1 cellular context compared by ENCODE assay signal in the genomic region with DNA sequence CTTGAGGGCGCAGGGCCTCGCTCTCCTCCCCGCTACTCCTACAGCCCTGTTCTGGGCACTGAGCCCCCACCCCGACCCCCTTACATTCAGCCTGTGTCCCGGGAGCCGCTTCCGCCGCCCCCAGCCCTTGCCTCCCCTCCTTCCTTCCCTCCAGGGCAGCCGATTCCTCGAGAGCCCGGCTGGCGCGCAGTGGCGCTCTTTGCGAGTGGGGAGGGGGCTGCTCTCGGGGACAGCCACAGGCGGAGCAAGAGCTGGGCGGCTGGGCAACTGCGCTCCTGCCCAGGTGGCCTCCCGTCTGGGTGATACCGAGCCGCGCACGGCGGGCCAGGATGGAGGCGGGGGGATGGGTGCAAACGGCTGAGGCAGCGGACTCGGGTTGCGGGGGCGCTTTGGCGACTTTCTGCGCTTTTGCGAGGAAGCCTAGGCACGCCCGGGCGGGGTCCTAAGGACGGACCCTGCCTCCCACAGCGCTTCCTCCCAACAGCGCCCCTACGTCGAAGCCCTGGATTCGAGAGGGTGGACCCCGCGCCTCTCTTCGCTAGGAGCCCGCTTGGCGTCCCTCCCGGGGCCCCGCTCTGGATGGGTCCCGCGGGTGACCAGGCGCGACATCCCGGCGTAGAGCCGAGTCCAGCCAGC.
A peak's percentile ranks its signal among the peaks of the same experiment; 100 is the strongest.
TF ChIP-seq lines count a peak whose summit lies in the region.

No MANE protein-coding gene starts in this region.

TF ChIP-seq in HEK293, 187 proteins besides CTCF, POLR2A, EP300 and RAD21 (continued from another document and continues in another):
- TF ChIP-seq, protein P1, sequence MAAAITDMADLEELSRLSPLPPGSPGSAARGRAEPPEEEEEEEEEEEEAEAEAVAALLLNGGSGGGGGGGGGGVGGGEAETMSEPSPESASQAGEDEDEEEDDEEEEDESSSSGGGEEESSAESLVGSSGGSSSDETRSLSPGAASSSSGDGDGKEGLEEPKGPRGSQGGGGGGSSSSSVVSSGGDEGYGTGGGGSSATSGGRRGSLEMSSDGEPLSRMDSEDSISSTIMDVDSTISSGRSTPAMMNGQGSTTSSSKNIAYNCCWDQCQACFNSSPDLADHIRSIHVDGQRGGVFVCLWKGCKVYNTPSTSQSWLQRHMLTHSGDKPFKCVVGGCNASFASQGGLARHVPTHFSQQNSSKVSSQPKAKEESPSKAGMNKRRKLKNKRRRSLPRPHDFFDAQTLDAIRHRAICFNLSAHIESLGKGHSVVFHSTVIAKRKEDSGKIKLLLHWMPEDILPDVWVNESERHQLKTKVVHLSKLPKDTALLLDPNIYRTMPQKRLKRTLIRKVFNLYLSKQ (tag by site-specific recombination; IDR thresholded peaks at IDR 0.05; ENCODE audit: borderline replicate concordance) = no peak
- TF ChIP-seq IKZF3 (tag by site-specific recombination; IDR thresholded peaks at IDR 0.05) (no peak), SP7 (tag by site-specific recombination; IDR thresholded peaks at IDR 0.05) (no peak), MZF1 (tag by site-specific recombination; IDR thresholded peaks at IDR 0.05; ENCODE audit: borderline replicate concordance) (no peak), ZBTB21 (tag by site-specific recombination; IDR thresholded peaks at IDR 0.05) (no peak), ZNF157 (tag by site-specific recombination; IDR thresholded peaks at IDR 0.05) (no peak), BCL6B (tag by site-specific recombination; IDR thresholded peaks at IDR 0.05) (peak; percentile 94), GLIS2 (tag by site-specific recombination; IDR thresholded peaks at IDR 0.05) (peak; percentile 63; the same call in 1 of the 2 replicates), ZNF518A (tag by site-specific recombination; conservative IDR thresholded peaks at IDR 0.05; ENCODE audit: low read depth) (no peak), KLF8 (tag by site-specific recombination; IDR thresholded peaks at IDR 0.05) (peak; percentile 51; the same call in 1 of the 2 replicates), ZNF777 (tag by site-specific recombination; IDR thresholded peaks at IDR 0.05; ENCODE audit: borderline replicate concordance) (0 out of 2 replicates have a peak, but pooled peaks have one; percentile 15), ZEB2 (tag by site-specific recombination; IDR thresholded peaks at IDR 0.05) (peak; percentile 35; the same call in 1 of the 2 replicates), ZNF48 (tag by site-specific recombination; IDR thresholded peaks at IDR 0.05) (no peak), ZXDB (tag by site-specific recombination; IDR thresholded peaks at IDR 0.05) (peak; percentile 80), EGR2 (tag by site-specific recombination; IDR thresholded peaks at IDR 0.05; ENCODE audit: low read depth) (peak; percentile 46), KLF1 (tag by site-specific recombination; IDR thresholded peaks at IDR 0.05) (peak; percentile 78), ZNF555 (tag by site-specific recombination; conservative IDR thresholded peaks at IDR 0.05) (no peak), ZNF132 (tag by site-specific recombination; IDR thresholded peaks at IDR 0.05; ENCODE audit: borderline replicate concordance) (no peak), GLI2 (tag by site-specific recombination; IDR thresholded peaks at IDR 0.05; ENCODE audit: borderline replicate concordance, low read depth) (no peak), ZNF10 (tag by site-specific recombination; IDR thresholded peaks at IDR 0.05) (no peak), ZNF514 (tag by site-specific recombination; IDR thresholded peaks at IDR 0.05) (no peak), ZNF585B (tag by site-specific recombination; IDR thresholded peaks at IDR 0.05) (no peak), TRIM28 (IDR thresholded peaks at IDR 0.05; ENCODE audit: borderline replicate concordance, low read length) (no peak), TCF7L2 (IDR thresholded peaks at IDR 0.05; ENCODE audit: borderline replicate concordance, low read depth, low read length) (no peak), ZBTB8A (tag by site-specific recombination; IDR thresholded peaks at IDR 0.05) (peak; percentile 85; the same call in 1 of the 2 replicates), ZNF341 (tag by site-specific recombination; IDR thresholded peaks at IDR 0.05; ENCODE audit: low read depth) (peak; percentile 96), ZNF223 (tag by site-specific recombination; IDR thresholded peaks at IDR 0.05) (no peak), BCL11A (tag by site-specific recombination; IDR thresholded peaks at IDR 0.05; ENCODE audit: low read depth) (no peak), ZNF121 (tag by site-specific recombination; IDR thresholded peaks at IDR 0.05) (no peak), ZNF175 (tag by site-specific recombination; IDR thresholded peaks at IDR 0.05) (no peak), ZNF398 (tag by site-specific recombination; IDR thresholded peaks at IDR 0.05) (peak; percentile 42)
- TF ChIP-seq, protein P2, sequence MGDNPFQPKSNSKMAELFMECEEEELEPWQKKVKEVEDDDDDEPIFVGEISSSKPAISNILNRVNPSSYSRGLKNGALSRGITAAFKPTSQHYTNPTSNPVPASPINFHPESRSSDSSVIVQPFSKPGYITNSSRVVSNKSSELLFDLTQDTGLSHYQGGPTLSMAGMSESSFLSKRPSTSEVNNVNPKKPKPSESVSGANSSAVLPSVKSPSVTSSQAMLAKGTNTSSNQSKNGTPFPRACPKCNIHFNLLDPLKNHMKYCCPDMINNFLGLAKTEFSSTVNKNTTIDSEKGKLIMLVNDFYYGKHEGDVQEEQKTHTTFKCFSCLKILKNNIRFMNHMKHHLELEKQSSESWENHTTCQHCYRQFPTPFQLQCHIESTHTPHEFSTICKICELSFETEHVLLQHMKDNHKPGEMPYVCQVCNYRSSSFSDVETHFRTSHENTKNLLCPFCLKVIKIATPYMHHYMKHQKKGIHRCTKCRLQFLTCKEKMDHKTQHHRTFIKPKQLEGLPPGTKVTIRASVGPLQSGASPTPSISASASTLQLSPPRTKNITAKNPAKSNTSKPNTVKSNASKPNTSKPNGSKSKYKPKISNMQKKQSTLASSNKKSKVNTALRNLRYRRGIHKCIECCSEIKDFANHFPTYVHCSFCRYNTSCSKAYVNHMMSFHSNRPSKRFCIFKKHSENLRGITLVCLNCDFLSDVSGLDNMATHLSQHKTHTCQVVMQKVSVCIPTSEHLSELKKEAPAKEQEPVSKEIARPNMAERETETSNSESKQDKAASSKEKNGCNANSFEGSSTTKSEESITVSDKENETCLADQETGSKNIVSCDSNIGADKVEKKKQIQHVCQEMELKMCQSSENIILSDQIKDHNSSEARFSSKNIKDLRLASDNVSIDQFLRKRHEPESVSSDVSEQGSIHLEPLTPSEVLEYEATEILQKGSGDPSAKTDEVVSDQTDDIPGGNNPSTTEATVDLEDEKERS (tag by site-specific recombination; IDR thresholded peaks at IDR 0.05) = no peak
- TF ChIP-seq, protein P3, sequence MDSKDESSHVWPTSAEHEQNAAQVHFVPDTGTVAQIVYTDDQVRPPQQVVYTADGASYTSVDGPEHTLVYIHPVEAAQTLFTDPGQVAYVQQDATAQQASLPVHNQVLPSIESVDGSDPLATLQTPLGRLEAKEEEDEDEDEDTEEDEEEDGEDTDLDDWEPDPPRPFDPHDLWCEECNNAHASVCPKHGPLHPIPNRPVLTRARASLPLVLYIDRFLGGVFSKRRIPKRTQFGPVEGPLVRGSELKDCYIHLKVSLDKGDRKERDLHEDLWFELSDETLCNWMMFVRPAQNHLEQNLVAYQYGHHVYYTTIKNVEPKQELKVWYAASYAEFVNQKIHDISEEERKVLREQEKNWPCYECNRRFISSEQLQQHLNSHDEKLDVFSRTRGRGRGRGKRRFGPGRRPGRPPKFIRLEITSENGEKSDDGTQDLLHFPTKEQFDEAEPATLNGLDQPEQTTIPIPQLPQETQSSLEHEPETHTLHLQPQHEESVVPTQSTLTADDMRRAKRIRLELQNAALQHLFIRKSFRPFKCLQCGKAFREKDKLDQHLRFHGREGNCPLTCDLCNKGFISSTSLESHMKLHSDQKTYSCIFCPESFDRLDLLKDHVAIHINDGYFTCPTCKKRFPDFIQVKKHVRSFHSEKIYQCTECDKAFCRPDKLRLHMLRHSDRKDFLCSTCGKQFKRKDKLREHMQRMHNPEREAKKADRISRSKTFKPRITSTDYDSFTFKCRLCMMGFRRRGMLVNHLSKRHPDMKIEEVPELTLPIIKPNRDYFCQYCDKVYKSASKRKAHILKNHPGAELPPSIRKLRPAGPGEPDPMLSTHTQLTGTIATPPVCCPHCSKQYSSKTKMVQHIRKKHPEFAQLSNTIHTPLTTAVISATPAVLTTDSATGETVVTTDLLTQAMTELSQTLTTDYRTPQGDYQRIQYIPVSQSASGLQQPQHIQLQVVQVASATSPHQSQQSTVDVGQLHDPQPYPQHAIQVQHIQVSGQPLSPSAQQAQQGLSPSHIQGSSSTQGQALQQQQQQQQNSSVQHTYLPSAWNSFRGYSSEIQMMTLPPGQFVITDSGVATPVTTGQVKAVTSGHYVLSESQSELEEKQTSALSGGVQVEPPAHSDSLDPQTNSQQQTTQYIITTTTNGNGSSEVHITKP (tag by site-specific recombination; IDR thresholded peaks at IDR 0.05) = peak; percentile 50; the same call in 1 of the 2 replicates
- TF ChIP-seq, protein P4, sequence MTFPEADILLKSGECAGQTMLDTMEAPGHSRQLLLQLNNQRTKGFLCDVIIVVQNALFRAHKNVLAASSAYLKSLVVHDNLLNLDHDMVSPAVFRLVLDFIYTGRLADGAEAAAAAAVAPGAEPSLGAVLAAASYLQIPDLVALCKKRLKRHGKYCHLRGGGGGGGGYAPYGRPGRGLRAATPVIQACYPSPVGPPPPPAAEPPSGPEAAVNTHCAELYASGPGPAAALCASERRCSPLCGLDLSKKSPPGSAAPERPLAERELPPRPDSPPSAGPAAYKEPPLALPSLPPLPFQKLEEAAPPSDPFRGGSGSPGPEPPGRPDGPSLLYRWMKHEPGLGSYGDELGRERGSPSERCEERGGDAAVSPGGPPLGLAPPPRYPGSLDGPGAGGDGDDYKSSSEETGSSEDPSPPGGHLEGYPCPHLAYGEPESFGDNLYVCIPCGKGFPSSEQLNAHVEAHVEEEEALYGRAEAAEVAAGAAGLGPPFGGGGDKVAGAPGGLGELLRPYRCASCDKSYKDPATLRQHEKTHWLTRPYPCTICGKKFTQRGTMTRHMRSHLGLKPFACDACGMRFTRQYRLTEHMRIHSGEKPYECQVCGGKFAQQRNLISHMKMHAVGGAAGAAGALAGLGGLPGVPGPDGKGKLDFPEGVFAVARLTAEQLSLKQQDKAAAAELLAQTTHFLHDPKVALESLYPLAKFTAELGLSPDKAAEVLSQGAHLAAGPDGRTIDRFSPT (tag by site-specific recombination; IDR thresholded peaks at IDR 0.05) = no peak
- TF ChIP-seq, protein P5, sequence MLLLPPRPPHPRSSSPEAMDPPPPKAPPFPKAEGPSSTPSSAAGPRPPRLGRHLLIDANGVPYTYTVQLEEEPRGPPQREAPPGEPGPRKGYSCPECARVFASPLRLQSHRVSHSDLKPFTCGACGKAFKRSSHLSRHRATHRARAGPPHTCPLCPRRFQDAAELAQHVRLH (tag by site-specific recombination; IDR thresholded peaks at IDR 0.05) = no peak
